8 cellular contexts compared by ENCODE assay signal in genomic region chr3:106332884-106333283, GRCh38.
DNase-seq lines count a peak whose midpoint lies in the region; ATAC-seq and TF ChIP-seq lines count a peak whose summit lies in the region.

No MANE protein-coding gene starts in this region.

- ATAC-seq in GM21786 (IDR thresholded peaks at IDR 0.05; ENCODE audit: unreplicated experiment) (peak; percentile 49), PC-3 (peak; percentile 31; the same call in 1 of the 2 replicates), HG03159 (IDR thresholded peaks at IDR 0.05; ENCODE audit: unreplicated experiment) (no peak)

- H3K9ac ChIP-seq in PC-3 (ENCODE audit: low read length), result no peak overlapping the region

- H3K9me2 ChIP-seq in PC-3 (replicated peaks; ENCODE audit: low read length), result no peaks in the 10 kb centered on the region

- no peak overlapping the region for H3K4me3 ChIP-seq in PC-3 (ENCODE audit: low read length)

- H3K9me3 ChIP-seq in PC-3 (ENCODE audit: low read length), result no peaks in the 10 kb centered on the region

- no peaks in the 10 kb centered on the region for H3K79me2 ChIP-seq in PC-3 (ENCODE audit: low read length)

- H4K20me1 ChIP-seq in PC-3 (ENCODE audit: low read length), result no peaks in the 10 kb centered on the region

- peaks cover 55% of the 10 kb centered on the region for H3K4me1 ChIP-seq in PC-3 (ENCODE audit: insufficient read depth, low read length)

- intact Hi-C loops in PC-3 (cut with micrococcal nuclease), result loop anchor here (10.0 kb wide), 1 partner anchor 648 kb away; no protein-coding TSS in a partner anchor

- peak; percentile 46 for TF ChIP-seq CTCF in PC-3 (conservative IDR thresholded peaks at IDR 0.05; ENCODE audit: low read depth, low read length)

- no TSS peak for BruUV-seq in PC-3 (replicated peaks; lab: Mats Ljungman, UMichigan)

- H2AFZ ChIP-seq in PC-3 (ENCODE audit: low read length), result no peak overlapping the region

- H3K27ac ChIP-seq in PC-3 (ENCODE audit: low read length), result peak overlapping the region; percentile 68

- peak overlapping the region; percentile 54; the same call in 1 of the 2 replicates for H3K4me2 ChIP-seq in PC-3 (ENCODE audit: low read length)

- POLR2A ChIA-PET in PC-3 (lab: Charles Lee; ENCODE audit: unreplicated experiment), result no interaction called here

- peak; percentile 57 for DNase-seq in ELR (ENCODE audit: low read depth)
- DNase-seq in PC-3, result peak; percentile 89
- DNase-seq in iPS-NIHi7 (ENCODE audit: extremely low spot score), result peak; percentile 20
- DNase-seq in NCI-H2029 treated with DMSO at 0.1 percent for 48 hours (lab: John Stamatoyannopoulos, UW), result no peak
- no peak for DNase-seq in NCI-H1930 (lab: John Stamatoyannopoulos, UW)
- no peak for DNase-seq in NCI-H748 (lab: John Stamatoyannopoulos, UW; ENCODE audit: unreplicated experiment)

- H3K36me3 ChIP-seq in PC-3 (ENCODE audit: low read depth, low read length), result no peaks in the 10 kb centered on the region

- CTCF ChIA-PET in PC-3 (lab: Charles Lee), result no interaction called here

- H3K27me3 ChIP-seq in PC-3 (ENCODE audit: low read length), result no peaks in the 10 kb centered on the region

- H3F3A ChIP-seq in PC-3 (ENCODE audit: low read length, unreplicated experiment), result no peaks in the 10 kb centered on the region

Comparison
In these comparisons a context has a peak if more than half of its experiments do, and no peak if none do; other contexts are left out.
1. DNase-seq: peak in ELR (single experiment), PC-3 (single experiment) and iPS-NIHi7 (single experiment); none in NCI-H2029 treated with DMSO at 0.1 percent for 48 hours (single experiment), NCI-H1930 (0 of 2) and NCI-H748 (single experiment).